24 cellular contexts compared by ENCODE assay signal in the genomic region with DNA sequence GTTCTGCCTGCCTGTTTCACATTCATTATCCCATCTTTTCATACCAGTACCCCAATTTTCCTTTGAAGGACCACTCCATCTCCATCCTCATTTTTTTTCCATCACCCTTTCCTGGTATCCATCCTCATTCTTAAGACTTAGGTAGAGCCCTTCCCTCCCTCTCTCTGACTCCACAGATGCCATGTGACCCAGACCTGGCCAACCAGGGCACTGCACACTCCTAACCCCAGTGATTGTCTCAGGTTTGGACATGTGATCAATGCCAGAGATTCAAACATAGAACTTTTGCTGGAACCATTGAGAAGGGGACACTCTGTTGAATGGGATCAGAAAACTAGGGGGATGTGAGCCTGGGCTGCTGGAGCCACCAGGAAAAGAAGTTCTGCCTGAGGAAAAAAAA. TPM values are rescaled to one million over a fixed set of nuclear protein-coding genes. Genes with fewer than 3 reads are reported as not detected.
DNase-seq lines count a peak whose midpoint lies in the region; ATAC-seq and TF ChIP-seq lines count a peak whose summit lies in the region.
"Had no signal": no experiment of that assay in that cellular context is flagged by ENCODE, and none has a peak within 500 bp of the region (broad histone marks: within the 10 kb centered on the region; RNA-seq: fewer than 3 reads in every experiment).

No MANE protein-coding gene starts in this region.

- H4K91ac ChIP-seq in IMR-90 (ENCODE audit: insufficient read depth, low read depth, low read length) = no peak overlapping the region

- intact Hi-C loops in IMR-90 (cut with micrococcal nuclease) = no loop called here
- intact Hi-C loops in activated T-helper 1 cell treated with anti-CD3 and anti-CD28 coated beads, Interleukin-12 subunit alpha, Interleukin-12 subunit beta, Interleukin-2, Interleukin-4 antibody, amounts not matched to agents 30 ng/mL and 10 ng/mL and 1 ng/mL, durations not matched to agents 14 hours and 24 hours and 36 hours (cut with micrococcal nuclease) = no loop called here

- H3K4ac ChIP-seq in IMR-90 (ENCODE audit: low read depth, low read length) = no peak overlapping the region

- ATAC-seq in IMR-90 (ENCODE audit: low read depth) = no peak
- ATAC-seq in GM21515 (IDR thresholded peaks at IDR 0.05; ENCODE audit: unreplicated experiment) = no peak
- ATAC-seq: GM12878 had no signal

- CTCF ChIA-PET in IMR-90 (lab: Yijun Ruan, JAX) = no interaction called here

- no peak overlapping the region for H3K14ac ChIP-seq in IMR-90 (replicated peaks; ENCODE audit: low read depth, low read length)

- no peak overlapping the region for H3K4me2 ChIP-seq in IMR-90 (ENCODE audit: low read depth, low read length)
- H3K4me2 ChIP-seq: BLaER1 had no signal

- peaks cover 5% of the 10 kb centered on the region for H3K9me1 ChIP-seq in IMR-90 (ENCODE audit: insufficient read depth, low read length)

- no peak overlapping the region for H2AK9ac ChIP-seq in IMR-90 (replicated peaks; ENCODE audit: low read depth, low read length, poor library complexity)

- H3K4me1 ChIP-seq in IMR-90 (ENCODE audit: control insufficient read depth, insufficient read depth, low read length) = peaks cover 3% of the 10 kb centered on the region; the same call in 1 of the 2 replicates
- H3K4me1 ChIP-seq: BE2C had no signal

- no peak overlapping the region for H3K23ac ChIP-seq in IMR-90 (ENCODE audit: low read depth, low read length)

- peak overlapping the region; percentile 18 for H3K27ac Mint-ChIP-seq in activated T-helper 1 cell treated with anti-CD3 and anti-CD28 coated beads, Interleukin-12 subunit alpha, Interleukin-12 subunit beta, Interleukin-2, Interleukin-4 antibody, amounts not matched to agents 30 ng/mL and 10 ng/mL and 1 ng/mL, durations not matched to agents 14 hours and 24 hours and 36 hours
- peak overlapping the region; percentile 0 for H3K27ac Mint-ChIP-seq in progenitor cell of endocrine pancreas
- H3K27ac Mint-ChIP-seq: CD14-positive monocyte had no signal

- no peak overlapping the region for H2AK5ac ChIP-seq in IMR-90 (ENCODE audit: low read depth, low read length)

- H3K27me3 ChIP-seq in IMR-90 (ENCODE audit: control insufficient read depth, insufficient read depth, low read length) = no peaks in the 10 kb centered on the region
- H3K27me3 ChIP-seq: BE2C, BLaER1 had no signal

- no peaks in the 10 kb centered on the region for H3K9me3 Mint-ChIP-seq in activated T-helper 1 cell treated with anti-CD3 and anti-CD28 coated beads, Interleukin-12 subunit alpha, Interleukin-12 subunit beta, Interleukin-2, Interleukin-4 antibody, amounts not matched to agents 30 ng/mL and 10 ng/mL and 1 ng/mL, durations not matched to agents 14 hours and 24 hours and 36 hours
- no peaks in the 10 kb centered on the region for H3K9me3 Mint-ChIP-seq in progenitor cell of endocrine pancreas (ENCODE audit: low read depth)
- H3K9me3 Mint-ChIP-seq: CD4-positive, alpha-beta memory T cell; CD8-positive, alpha-beta memory T cell had no signal

- TF ChIP-seq CTCF in IMR-90 (conservative IDR thresholded peaks at IDR 0.05; ENCODE audit: low read depth, low read length) = no peak
- no peak for TF ChIP-seq CTCF in progenitor cell of endocrine pancreas (IDR thresholded peaks at IDR 0.05; ENCODE audit: unreplicated experiment)

- H3K18ac ChIP-seq in IMR-90 (ENCODE audit: low read depth, low read length) = no peak overlapping the region

- no peaks in the 10 kb centered on the region for H4K20me1 ChIP-seq in IMR-90 (ENCODE audit: insufficient read depth, low read length)
- H4K20me1 ChIP-seq: BLaER1 had no signal

- H4K8ac ChIP-seq in IMR-90 (ENCODE audit: low read depth in 2 of 2, low read length in 2 of 2) = no peak overlapping the region

- no peak overlapping the region for H3K27ac ChIP-seq in IMR-90 (ENCODE audit: insufficient read depth, low read length)
- H3K27ac ChIP-seq: BLaER1 had no signal

- peaks cover 9% of the 10 kb centered on the region for H3K4me1 Mint-ChIP-seq in activated T-helper 1 cell treated with anti-CD3 and anti-CD28 coated beads, Interleukin-12 subunit alpha, Interleukin-12 subunit beta, Interleukin-2, Interleukin-4 antibody, amounts not matched to agents 30 ng/mL and 10 ng/mL and 1 ng/mL, durations not matched to agents 14 hours and 24 hours and 36 hours (ENCODE audit: low read depth)
- H3K4me1 Mint-ChIP-seq in progenitor cell of endocrine pancreas (ENCODE audit: low read depth) = no peaks in the 10 kb centered on the region

- no TSS peak for BruUV-seq in IMR-90 (replicated peaks; lab: Mats Ljungman, UMichigan)

- no peak overlapping the region for H3K4me3 Mint-ChIP-seq in activated T-helper 1 cell treated with anti-CD3 and anti-CD28 coated beads, Interleukin-12 subunit alpha, Interleukin-12 subunit beta, Interleukin-2, Interleukin-4 antibody, amounts not matched to agents 30 ng/mL and 10 ng/mL and 1 ng/mL, durations not matched to agents 14 hours and 24 hours and 36 hours
- H3K4me3 Mint-ChIP-seq in progenitor cell of endocrine pancreas (ENCODE audit: low read depth) = no peak overlapping the region
- H3K4me3 Mint-ChIP-seq: CD14-positive monocyte; CD4-positive, alpha-beta memory T cell; CD8-positive, alpha-beta memory T cell had no signal

- H2AFZ ChIP-seq in IMR-90 (replicated peaks; ENCODE audit: low read length, poor library complexity) = no peak overlapping the region

- H2BK20ac ChIP-seq in IMR-90 (ENCODE audit: low read depth, low read length) = no peak overlapping the region

- H4K5ac ChIP-seq in IMR-90 (ENCODE audit: low read depth, low read length) = no peak overlapping the region

- in situ Hi-C loops in IMR-90 (cut with MboI; ENCODE audit: low sequenced_read_pairs) = no loop called here

- no peak overlapping the region for H2BK120ac ChIP-seq in IMR-90 (ENCODE audit: low read depth, low read length)

- H2BK15ac ChIP-seq in IMR-90 (ENCODE audit: low read depth, low read length) = no peak overlapping the region

- no peak overlapping the region for H3K9ac ChIP-seq in IMR-90 (ENCODE audit: low read depth, low read length)
- H3K9ac ChIP-seq: BLaER1 had no signal

- H3K79me1 ChIP-seq in IMR-90 (ENCODE audit: low read depth in 1 of 2, low read length in 2 of 2) = no peaks in the 10 kb centered on the region

- TF ChIP-seq POLR2A in IMR-90 (IDR thresholded peaks at IDR 0.05; ENCODE audit: low read depth, low read length) = no peak

- no peak overlapping the region for H2BK5ac ChIP-seq in IMR-90 (ENCODE audit: low read depth, low read length, poor library complexity, severe bottlenecking)

- no peak for DNase-seq in IMR-90
- DNase-seq in activated T-helper 1 cell treated with anti-CD3 and anti-CD28 coated beads, Interleukin-12 subunit alpha, Interleukin-12 subunit beta, Interleukin-2, Interleukin-4 antibody, amounts not matched to agents 30 ng/mL and 10 ng/mL and 1 ng/mL, durations not matched to agents 14 hours and 24 hours and 36 hours (ENCODE audit: low spot score) = no peak
- no peak for DNase-seq in progenitor cell of endocrine pancreas (ENCODE audit: low spot score, unreplicated experiment)
- DNase-seq in CD1c-positive myeloid dendritic cell (ENCODE audit: extremely low spot score) = no peak
- DNase-seq in occipital lobe (lab: John Stamatoyannopoulos, UW) = no peak
- no peak for DNase-seq in NCI-H2171 treated with DMSO at 0.1 percent for 48 hours (lab: John Stamatoyannopoulos, UW)
- DNase-seq: 8988T; ACHN; BE2C; C1 segment of cervical spinal cord; CD4-positive, alpha-beta memory T cell; CD8-positive, alpha-beta memory T cell; COR-L47; DMS 273 treated with DMSO at 0.1 percent for 48 hours; DMS153; DMS53; DMS79; DND-41; EL; GDM1 had no signal

- dilution Hi-C loops in IMR-90 (cut with HindIII; ENCODE audit: low sequenced_read_pairs, unreplicated experiment) = loop anchor here (25.0 kb wide), 1 partner anchor 169 kb away; no protein-coding TSS in a partner anchor

- H3K56ac ChIP-seq in IMR-90 (ENCODE audit: extremely low read depth, insufficient read depth, low read length) = no peak overlapping the region

- H3K27me3 Mint-ChIP-seq in activated T-helper 1 cell treated with anti-CD3 and anti-CD28 coated beads, Interleukin-12 subunit alpha, Interleukin-12 subunit beta, Interleukin-2, Interleukin-4 antibody, amounts not matched to agents 30 ng/mL and 10 ng/mL and 1 ng/mL, durations not matched to agents 14 hours and 24 hours and 36 hours (ENCODE audit: insufficient read depth) = peaks cover 7% of the 10 kb centered on the region
- peaks cover under 1% of the 10 kb centered on the region for H3K27me3 Mint-ChIP-seq in progenitor cell of endocrine pancreas
- H3K27me3 Mint-ChIP-seq: CD4-positive, alpha-beta memory T cell had no signal

- H3K36me3 ChIP-seq in IMR-90 (ENCODE audit: control insufficient read depth, insufficient read depth, low read length) = no peaks in the 10 kb centered on the region
- H3K36me3 ChIP-seq: BE2C, BLaER1 had no signal

- H3K36me3 Mint-ChIP-seq in activated T-helper 1 cell treated with anti-CD3 and anti-CD28 coated beads, Interleukin-12 subunit alpha, Interleukin-12 subunit beta, Interleukin-2, Interleukin-4 antibody, amounts not matched to agents 30 ng/mL and 10 ng/mL and 1 ng/mL, durations not matched to agents 14 hours and 24 hours and 36 hours (ENCODE audit: low read depth) = no peaks in the 10 kb centered on the region
- no peaks in the 10 kb centered on the region for H3K36me3 Mint-ChIP-seq in progenitor cell of endocrine pancreas (ENCODE audit: insufficient read depth)
- H3K36me3 Mint-ChIP-seq: CD14-positive monocyte; CD4-positive, alpha-beta memory T cell; CD8-positive, alpha-beta memory T cell had no signal

- no peak for TF ChIP-seq RAD21 in IMR-90 (IDR thresholded peaks at IDR 0.05; ENCODE audit: low read length)

- no peak overlapping the region for H3K4me3 ChIP-seq in IMR-90 (ENCODE audit: insufficient read depth, low read depth, low read length)
- H3K4me3 ChIP-seq: BLaER1, GM12878 had no signal

- POLR2A ChIA-PET in IMR-90 (lab: Charles Lee; ENCODE audit: unreplicated experiment) = no interaction called here

- H3K9me3 ChIP-seq in IMR-90 (ENCODE audit: control insufficient read depth, insufficient read depth, low read length) = no peaks in the 10 kb centered on the region
- H3K9me3 ChIP-seq: BE2C, BLaER1 had no signal

TF ChIP-seq in IMR-90, 13 proteins besides CTCF, POLR2A, EP300 and RAD21 (continues in another document):
- no peak for TF ChIP-seq CEBPB (IDR thresholded peaks at IDR 0.05; ENCODE audit: low read depth, low read length)
- TF ChIP-seq MAFK (IDR thresholded peaks at IDR 0.05; ENCODE audit: low read depth, low read length) = no peak

RNA-seq across cellular contexts. Expression of a gene that starts 39.1 kb away (rescaled TPM):
- total RNA-seq in IMR-90 (2012; rRNA removed) (0.18 and 0.28 TPM in 2 replicates), progenitor cell of endocrine pancreas (10.1 and 11.2 TPM in 2 replicates), occipital lobe (0.47 TPM)
- 0.38 and 0.44 TPM in 2 replicates for polyA plus RNA-seq in IMR-90 (2012; rRNA removed)
- 0.16 and 0.22 TPM in 2 replicates for polyA plus RNA-seq in IMR-90 (2012; cell fraction: cytosol; rRNA removed)
- 0.70 and 0.74 TPM in 2 replicates for polyA plus RNA-seq in IMR-90 (2012; cell fraction: nucleus; rRNA removed; ENCODE audit: low replicate concordance)
- total RNA-seq in activated T-helper 1 cell treated with anti-CD3 and anti-CD28 coated beads, Interleukin-12 subunit alpha, Interleukin-12 subunit beta, Interleukin-2, Interleukin-4 antibody, amounts not matched to agents 30 ng/mL and 10 ng/mL and 1 ng/mL, durations not matched to agents 14 hours and 24 hours and 36 hours = 84.0 and 86.4 TPM in 2 replicates
